8 cellular contexts compared by ENCODE assay signal in genomic region chr14:34059925-34060746, GRCh38.
DNase-seq lines count a peak whose midpoint lies in the region; ATAC-seq, FAIRE-seq and TF ChIP-seq lines count a peak whose summit lies in the region.

No MANE protein-coding gene starts in this region.

- H3K9me2 ChIP-seq in Karpas-422 (replicated peaks; ENCODE audit: insufficient read depth, low read length), result no peaks in the 10 kb centered on the region

- H2AFZ ChIP-seq in HepG2 (ENCODE audit: low read length) (no peak overlapping the region), Karpas-422 (ENCODE audit: low read length) (no peak overlapping the region)

- H3K9me3 Mint-ChIP-seq in activated CD4-positive, alpha-beta T cell treated with anti-CD3 and anti-CD28 coated beads for 36 hours (ENCODE audit: low read depth), result no peaks in the 10 kb centered on the region

- H3K79me2 ChIP-seq in HepG2 (ENCODE audit: insufficient read depth, low read length), result no peaks in the 10 kb centered on the region
- no peaks in the 10 kb centered on the region for H3K79me2 ChIP-seq in Karpas-422 (ENCODE audit: low read length)

- no peaks in the 10 kb centered on the region for H3K36me3 Mint-ChIP-seq in activated CD4-positive, alpha-beta T cell treated with anti-CD3 and anti-CD28 coated beads for 36 hours (ENCODE audit: low read depth)

- peak; percentile 22 to 64; a peak in 2 of 4 replicates for TF ChIP-seq EP300 in HepG2 (IDR thresholded peaks at IDR 0.05; ENCODE audit: low read depth in 2 of 2, low read length in 2 of 2)
- peak; percentile 50; the same call in 1 of the 2 replicates for TF ChIP-seq EP300 in HepG2 (CRISPR knock-in tag; IDR thresholded peaks at IDR 0.05; ENCODE audit: borderline replicate concordance)

- FAIRE-seq in GM12892 (lab: Jason Lieb, UNC) (peak; percentile 17), HepG2 (lab: Jason Lieb, UNC) (no peak)

- H4K20me1 ChIP-seq in HepG2 (ENCODE audit: insufficient read depth, low read length) (no peaks in the 10 kb centered on the region), Karpas-422 (ENCODE audit: insufficient read depth, low read depth, low read length) (no peaks in the 10 kb centered on the region)

- peak; percentile 77 for TF ChIP-seq RAD21 in HepG2 (CRISPR knock-in tag; IDR thresholded peaks at IDR 0.05)

- H3K4me2 ChIP-seq in HepG2 (ENCODE audit: low read depth, low read length) (peak overlapping the region; percentile 70), Karpas-422 (ENCODE audit: low read depth, low read length, poor library complexity, severe bottlenecking) (no peak overlapping the region)

- TF ChIP-seq CTCF in NB4 (IDR thresholded peaks at IDR 0.05; ENCODE audit: low read depth, low read length), result no peak
- peak in 38 of 56 donors; percentile 4 to 63 (median 28) for TF ChIP-seq CTCF in dorsolateral prefrontal cortex (IDR thresholded peaks at IDR 0.05 in 54 of 56, conservative IDR thresholded peaks at IDR 0.05 in 2 of 56; ENCODE audit: low read depth in 1 of 56, partially characterized antibody in 56 of 56)
- TF ChIP-seq CTCF in HepG2 (CRISPR knock-in tag; IDR thresholded peaks at IDR 0.05), result peak; percentile 75

- peak overlapping the region; percentile 62 for H3K4me3 ChIP-seq in H7 (ENCODE audit: insufficient read depth, low read depth, low read length)
- peak overlapping the region; percentile 42 for H3K4me3 ChIP-seq in NB4 (ENCODE audit: low read depth, low read length)
- H3K4me3 ChIP-seq in dorsolateral prefrontal cortex, result peak overlapping the region; percentile 54 to 91 (median 76)
- H3K4me3 ChIP-seq in HepG2 (replicated peaks in 1 of 3; ENCODE audit: insufficient read depth in 1 of 3, low read depth in 2 of 3, low read length in 3 of 3), result peak overlapping the region; percentile 28 to 66 (median 41); a peak in 5 of 6 replicates
- no peak overlapping the region for H3K4me3 ChIP-seq in Karpas-422 (ENCODE audit: low read length)

- H3K4me1 ChIP-seq in HepG2 (ENCODE audit: insufficient read depth, low read length) (peaks cover 70% of the 10 kb centered on the region), Karpas-422 (ENCODE audit: low read length) (no peaks in the 10 kb centered on the region)

- BruUV-seq in HepG2 (replicated peaks; lab: Mats Ljungman, UMichigan), result no TSS peak

- peaks cover 12% of the 10 kb centered on the region for H3K4me1 Mint-ChIP-seq in activated CD4-positive, alpha-beta T cell treated with anti-CD3 and anti-CD28 coated beads for 36 hours

- DNase-seq in GM12892 (ENCODE audit: insufficient read length) (peak; percentile 46), H7 (peak; percentile 91), NB4 (ENCODE audit: low read depth) (peak; percentile 56), dorsolateral prefrontal cortex (peak; percentile 29 to 86 (median 56)), HepG2 (ENCODE audit: low spot score) (peak; percentile 56), Karpas-422 (no peak)
- peak; percentile 83 for DNase-seq in activated CD4-positive, alpha-beta T cell treated with anti-CD3 and anti-CD28 coated beads for 36 hours
- DNase-seq in stimulated activated CD4-positive, alpha-beta T cell treated with anti-CD3 and anti-CD28 coated beads, Interleukin-2, amount 100 ng/mL, for 24 hours, result peak; percentile 59 to 65

- H3K36me3 ChIP-seq in H7 (replicated peaks; ENCODE audit: control insufficient read depth, insufficient read depth, low read length), result no peaks in the 10 kb centered on the region
- no peaks in the 10 kb centered on the region for H3K36me3 ChIP-seq in HepG2 (replicated peaks in 1 of 2; ENCODE audit: control insufficient read depth in 1 of 2, insufficient read depth in 2 of 2, low read length in 2 of 2)
- H3K36me3 ChIP-seq in Karpas-422 (ENCODE audit: insufficient read depth, low read length), result no peaks in the 10 kb centered on the region

- H3K27me3 Mint-ChIP-seq in activated CD4-positive, alpha-beta T cell treated with anti-CD3 and anti-CD28 coated beads for 36 hours, result peaks cover 19% of the 10 kb centered on the region

- H3K4me3 Mint-ChIP-seq in activated CD4-positive, alpha-beta T cell treated with anti-CD3 and anti-CD28 coated beads for 36 hours, result peak overlapping the region; percentile 76

- H3K9me3 ChIP-seq in HepG2 (ENCODE audit: low read length) (no peaks in the 10 kb centered on the region), Karpas-422 (ENCODE audit: low read length) (no peaks in the 10 kb centered on the region)

- WGBS in HepG2 (ENCODE audit: low lambda C conversion rate), result 51% methylated on average over 87 of the region's 91 CpGs

- in situ Hi-C loops in HepG2 (cut with HindIII; ENCODE audit: extremely low pct_ligation_motif_present, low pct_unique_long_range_greater_than_20kb), result no loop called here

- peak overlapping the region in 51 of 59 donors; percentile 19 to 89 (median 69) for H3K27ac ChIP-seq in dorsolateral prefrontal cortex
- H3K27ac ChIP-seq in HepG2 (ENCODE audit: extremely low read length, insufficient read depth, low read length), result peak overlapping the region; percentile 26
- H3K27ac ChIP-seq in Karpas-422 (ENCODE audit: low read length), result no peak overlapping the region

- POLR2A ChIA-PET in activated CD4-positive, alpha-beta T cell treated with anti-CD3 and anti-CD28 coated beads for 36 hours (lab: Charles Lee), result interaction anchor here (1.4 kb wide), 1 partner anchor 16 kb away, joined by 6 read pairs; no protein-coding TSS in a partner anchor
- POLR2A ChIA-PET in HepG2 (lab: Yijun Ruan, JAX), result interaction anchor here (0.6 to 2.6 kb wide), 11 partner anchors 8 to 122 kb away, joined by 3 to 13 read pairs (median 4); no protein-coding TSS in a partner anchor

- intact Hi-C loops in activated CD4-positive, alpha-beta T cell treated with anti-CD3 and anti-CD28 coated beads for 36 hours (cut with DNase I, micrococcal nuclease), result loop anchor here in 1 of 2 experiments (1.0 to 5.0 kb wide), 2 partner anchors 17 to 108 kb away; partner anchors contain the start of gene EGLN3
- intact Hi-C loops in dorsolateral prefrontal cortex (cut with DNase I), result no loop called here
- intact Hi-C loops in HepG2 (cut with micrococcal nuclease; ENCODE audit: unreplicated experiment), result loop anchor here (1.0 kb wide), 1 partner anchor 36 kb away; no protein-coding TSS in a partner anchor

- H3K9ac ChIP-seq in HepG2 (ENCODE audit: insufficient read depth, low read depth, low read length) (peak overlapping the region; percentile 62), Karpas-422 (ENCODE audit: low read length) (no peak overlapping the region)

- TF ChIP-seq POLR2A in GM12892 (IDR thresholded peaks at IDR 0.05; ENCODE audit: low read depth, low read length), result no peak
- no peak for TF ChIP-seq POLR2A in NB4 (IDR thresholded peaks at IDR 0.05; ENCODE audit: extremely low read depth, insufficient read length)
- TF ChIP-seq POLR2A in HepG2 (IDR thresholded peaks at IDR 0.05; ENCODE audit: insufficient read depth in 1 of 2, low read depth in 2 of 2, low read length in 2 of 2), result peak in 1 of 2 experiments; percentile 67; a peak in 2 of 4 replicates

- CTCF ChIA-PET in activated CD4-positive, alpha-beta T cell treated with anti-CD3 and anti-CD28 coated beads for 36 hours (lab: Charles Lee), result interaction anchor here (0.9 to 1.2 kb wide), 2 partner anchors 8 to 56 kb away, joined by 3 read pairs; no protein-coding TSS in a partner anchor
- CTCF ChIA-PET in HepG2 (lab: Yijun Ruan, JAX; ENCODE audit: low intra/inter-chr PET ratio, low total read pairs), result no interaction called here

- peak overlapping the region; percentile 89 for H3K27ac Mint-ChIP-seq in activated CD4-positive, alpha-beta T cell treated with anti-CD3 and anti-CD28 coated beads for 36 hours

- H3K27me3 ChIP-seq in H7 (ENCODE audit: control insufficient read depth, insufficient read depth, low read length), result peaks cover 10% of the 10 kb centered on the region
- no peaks in the 10 kb centered on the region for H3K27me3 ChIP-seq in dorsolateral prefrontal cortex
- H3K27me3 ChIP-seq in HepG2 (ENCODE audit: control insufficient read depth in 1 of 2, insufficient read depth in 2 of 2, low read length in 2 of 2), result no peaks in the 10 kb centered on the region; a peak in 2 of 5 replicates
- no peaks in the 10 kb centered on the region for H3K27me3 ChIP-seq in Karpas-422 (ENCODE audit: low read length)

- ATAC-seq in activated CD4-positive, alpha-beta T cell treated with anti-CD3 and anti-CD28 coated beads for 36 hours, result peak; percentile 94
- ATAC-seq in HepG2, result peak; percentile 96
